1 cellular context compared by ENCODE assay signal in genomic region chr16:56916571-56917403, GRCh38.
TF ChIP-seq lines count a peak whose summit lies in the region.

No MANE protein-coding gene starts in this region.

TF ChIP-seq in GM12878, 131 proteins besides CTCF, POLR2A, EP300 and RAD21 (continued from another document and continues in another):
- TF ChIP-seq REST (IDR thresholded peaks at IDR 0.05; ENCODE audit: low read depth, low read length) (no peak), USF1 (IDR thresholded peaks at IDR 0.05; ENCODE audit: borderline replicate concordance, extremely low read length, insufficient read depth, low read depth, low read length) (no peak), FOS (IDR thresholded peaks at IDR 0.05; ENCODE audit: borderline replicate concordance, extremely low read depth, insufficient read length) (no peak), HCFC1 (IDR thresholded peaks at IDR 0.05; ENCODE audit: low read length) (no peak), POU2F2 (IDR thresholded peaks at IDR 0.05; ENCODE audit: borderline replicate concordance, low read depth, low read length) (peak; percentile 22; the same call in 1 of the 3 replicates), SMAD1 (IDR thresholded peaks at IDR 0.05; ENCODE audit: low read depth, partially characterized antibody) (no peak), ZNF687 (IDR thresholded peaks at IDR 0.05) (peak; percentile 79), IKZF2 (IDR thresholded peaks at IDR 0.05) (peak; percentile 98 to 99), MYC (IDR thresholded peaks at IDR 0.05; ENCODE audit: insufficient read depth, insufficient read length, insufficient replicate concordance, low read length, severe bottlenecking) (no peak), SIN3A (IDR thresholded peaks at IDR 0.05; ENCODE audit: low read depth, low read length) (no peak), SUPT20H (IDR thresholded peaks at IDR 0.05; ENCODE audit: borderline replicate concordance, control insufficient read depth, low read depth, low read length) (no peak), ETV6 (conservative IDR thresholded peaks at IDR 0.05 in 1 of 2, IDR thresholded peaks at IDR 0.05 in 1 of 2; ENCODE audit: borderline replicate concordance in 1 of 2, low read depth in 1 of 2) (peak in 1 of 2 experiments; percentile 89; a peak in 2 of 4 replicates), ZNF622 (IDR thresholded peaks at IDR 0.05) (no peak), TCF12 (IDR thresholded peaks at IDR 0.05; ENCODE audit: low read depth, low read length) (peak; percentile 88), TCF3 (IDR thresholded peaks at IDR 0.05; ENCODE audit: borderline replicate concordance, insufficient read depth, low read depth, low read length) (peak; percentile 77; the same call in 1 of the 2 replicates), SPI1 (IDR thresholded peaks at IDR 0.05; ENCODE audit: borderline replicate concordance, insufficient read depth, low read depth, low read length) (peak; percentile 91), IKZF1 (conservative IDR thresholded peaks at IDR 0.05) (peak; percentile 98), RELB (IDR thresholded peaks at IDR 0.05; ENCODE audit: low read depth) (peak; percentile 97), E2F8 (IDR thresholded peaks at IDR 0.05; ENCODE audit: low read depth, partially characterized antibody) (no peak), ZNF384 (IDR thresholded peaks at IDR 0.05; ENCODE audit: borderline replicate concordance, low read depth, low read length) (no peak), SMC3 (IDR thresholded peaks at IDR 0.05; ENCODE audit: borderline replicate concordance, low read length) (peak; percentile 38; the same call in 1 of the 2 replicates), MYB (IDR thresholded peaks at IDR 0.05; ENCODE audit: borderline replicate concordance, low read depth, low read length) (no peak), YY1 (IDR thresholded peaks at IDR 0.05; ENCODE audit: low read depth, low read length) (peak; percentile 90), EZH2 (IDR thresholded peaks at IDR 0.05; ENCODE audit: borderline replicate concordance, control insufficient read depth, low read depth, low read length) (no peak), MTA3 (IDR thresholded peaks at IDR 0.05; ENCODE audit: borderline replicate concordance, low read length) (no peak; the same call in 1 of the 2 replicates), LARP7 (IDR thresholded peaks at IDR 0.05) (no peak), SMAD5 (IDR thresholded peaks at IDR 0.05; ENCODE audit: low read depth) (no peak), ZBTB40 (IDR thresholded peaks at IDR 0.05; ENCODE audit: borderline replicate concordance) (no peak), JUNB (IDR thresholded peaks at IDR 0.05) (peak; percentile 41; the same call in 1 of the 2 replicates), CREM (IDR thresholded peaks at IDR 0.05; ENCODE audit: low read depth) (peak; percentile 86), BMI1 (IDR thresholded peaks at IDR 0.05; ENCODE audit: borderline replicate concordance) (peak; percentile 10; the same call in 1 of the 2 replicates), DPF2 (IDR thresholded peaks at IDR 0.05) (peak; percentile 74), MTA2 (IDR thresholded peaks at IDR 0.05; ENCODE audit: low read depth) (peak; percentile 83), BRCA1 (IDR thresholded peaks at IDR 0.05; ENCODE audit: low read depth, low read length) (no peak), ATF3 (IDR thresholded peaks at IDR 0.05; ENCODE audit: borderline replicate concordance, extremely low read depth, low read depth, low read length) (no peak), RCOR1 (conservative IDR thresholded peaks at IDR 0.05; ENCODE audit: low read depth, low read length) (no peak), YBX1 (IDR thresholded peaks at IDR 0.05) (no peak), KAT2A (conservative IDR thresholded peaks at IDR 0.05; ENCODE audit: control insufficient read depth, low read depth, low read length) (no peak), TBL1XR1 (IDR thresholded peaks at IDR 0.05; ENCODE audit: low read depth, low read length) (peak; percentile 89), CREB1 (IDR thresholded peaks at IDR 0.05; ENCODE audit: low read depth) (peak; percentile 59), CBFB (IDR thresholded peaks at IDR 0.05; ENCODE audit: low read depth) (peak; percentile 57; the same call in 1 of the 2 replicates), GATAD2B (conservative IDR thresholded peaks at IDR 0.05; ENCODE audit: low read depth) (peak; percentile 61; the same call in 1 of the 2 replicates), ATF2 (IDR thresholded peaks at IDR 0.05; ENCODE audit: low read length) (peak; percentile 71), CEBPB (IDR thresholded peaks at IDR 0.05; ENCODE audit: borderline replicate concordance in 1 of 2, low read depth in 2 of 2, low read length in 2 of 2) (0 out of 4 replicates have a peak, but pooled peaks of 1 of the 2 experiments have one; percentile 50), PML (IDR thresholded peaks at IDR 0.05; ENCODE audit: low read length) (no peak; the same call in 1 of the 2 replicates)
